8 cellular contexts compared by ENCODE assay signal in the genomic region with DNA sequence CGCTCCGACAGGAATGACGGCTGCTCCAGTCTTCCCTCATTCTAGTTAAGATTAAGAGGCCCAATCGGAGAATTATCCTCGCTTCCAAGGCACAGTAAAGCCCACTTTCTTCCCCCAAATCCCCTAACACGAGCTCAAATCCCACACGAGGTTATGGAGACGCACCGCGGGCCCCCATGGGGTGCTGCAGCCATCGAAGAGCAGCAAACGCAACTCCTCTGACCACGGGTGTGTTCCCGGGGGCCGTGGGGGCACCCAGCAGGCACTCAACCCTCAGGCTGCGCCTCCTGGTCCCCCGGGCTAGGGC. TPM values are rescaled to one million over a fixed set of nuclear protein-coding genes. Genes with fewer than 3 reads are reported as not detected.
DNase-seq lines count a peak whose midpoint lies in the region; ATAC-seq, FAIRE-seq and TF ChIP-seq lines count a peak whose summit lies in the region.

No MANE protein-coding gene starts in this region.

- ATAC-seq in A549 = peak in 1 of 2 experiments; percentile 34; a peak in 3 of 6 replicates
- ATAC-seq in GM21717 (IDR thresholded peaks at IDR 0.05; ENCODE audit: unreplicated experiment) = peak; percentile 18
- ATAC-seq in pancreas = peak in 2 of 4 donors; percentile 7 to 20

- H4K20me1 ChIP-seq in OCI-LY3 (ENCODE audit: insufficient read depth, low read length) = no peaks in the 10 kb centered on the region

- DNase-seq in A549 (ENCODE audit: low read depth in 1 of 2, low spot score in 1 of 2) = peak in 1 of 2 experiments; percentile 32
- no peak for DNase-seq in epithelial cell of prostate (ENCODE audit: low read depth, low spot score)
- no peak for DNase-seq in pancreas
- no peak for DNase-seq in NOMO-1 treated with DMSO at 0.1 percent for 48 hours (lab: John Stamatoyannopoulos, UW; ENCODE audit: unreplicated experiment)
- DNase-seq in middle frontal gyrus (ENCODE audit: extremely low spot score, low spot score) = no peak
- DNase-seq in activated CD8-positive, alpha-beta memory T cell treated with anti-CD3 and anti-CD28 coated beads for 24 hours = no peak

- no peak for TF ChIP-seq POLR2A in A549 (IDR thresholded peaks at IDR 0.05; ENCODE audit: low read length)

- H3K27me3 ChIP-seq in OCI-LY3 (ENCODE audit: low read depth, low read length) (no peaks in the 10 kb centered on the region), pancreas (no peaks in the 10 kb centered on the region)

- TF ChIP-seq RAD21 in A549 (conservative IDR thresholded peaks at IDR 0.05 in 1 of 2, IDR thresholded peaks at IDR 0.05 in 1 of 2) = no peak

- CTCF ChIA-PET in A549 (lab: Yijun Ruan, JAX) = interaction anchor here (1.7 to 3.9 kb wide), 2 partner anchors 8 to 75 kb away, joined by 4 to 29 read pairs; no protein-coding TSS in a partner anchor

- H3K36me3 ChIP-seq in OCI-LY3 (replicated peaks; ENCODE audit: low read depth, low read length) (peaks cover 3% of the 10 kb centered on the region), pancreas (peaks cover 0 to 11% (median 8%) of the 10 kb centered on the region in 3 donors)

- H3K4me1 ChIP-seq in A549 (peaks cover 11% of the 10 kb centered on the region; the same call in 2 of the 3 replicates), OCI-LY3 (ENCODE audit: low read length) (peaks cover 10% of the 10 kb centered on the region; the same call in 1 of the 2 replicates), pancreas (peaks cover 0 to 8% (median 5%) of the 10 kb centered on the region in 3 donors)

- H3K79me2 ChIP-seq in OCI-LY3 (ENCODE audit: low read length) = peaks cover 24% of the 10 kb centered on the region

- TF ChIP-seq CTCF in A549 (IDR thresholded peaks at IDR 0.05) (no peak), OCI-LY3 (IDR thresholded peaks at IDR 0.05; ENCODE audit: low read depth, low read length) (no peak), pancreas (IDR thresholded peaks at IDR 0.05) (no peak)

- no peak for FAIRE-seq in A549 (lab: Jason Lieb, UNC)
- FAIRE-seq in pancreas (lab: Jason Lieb, UNC) = no peak

- H3K27ac ChIP-seq in A549 = peak overlapping the region; percentile 84 to 93
- no peak overlapping the region for H3K27ac ChIP-seq in OCI-LY3 (ENCODE audit: low read length)
- peak overlapping the region; percentile 13 for H3K27ac ChIP-seq in epithelial cell of prostate
- peak overlapping the region in 1 of 4 donors; percentile 16 for H3K27ac ChIP-seq in pancreas

- peak overlapping the region; percentile 82 for H3K9ac ChIP-seq in OCI-LY3 (ENCODE audit: low read length)

- H2AFZ ChIP-seq in OCI-LY3 (ENCODE audit: low read depth, low read length) = no peak overlapping the region

- intact Hi-C loops in pancreas (cut with DNase I) = no loop called here

- POLR2A ChIA-PET in A549 (lab: Yijun Ruan, JAX) = no interaction called here

- 9% methylated on average over 12 of the region's 17 CpGs for WGBS in A549 (ENCODE audit: missing lambda C conversion rate)
- 0 to 1% methylated on average over 17 of the region's 17 CpGs for WGBS in pancreas, 2 donors

- H3K4me3 ChIP-seq in A549 (peak overlapping the region; percentile 97), OCI-LY3 (ENCODE audit: low read length) (peak overlapping the region; percentile 99), pancreas (peak overlapping the region; percentile 96 to 100 (median 99))

- H3K4me2 ChIP-seq in A549 (peak overlapping the region; percentile 88), OCI-LY3 (ENCODE audit: low read length) (peak overlapping the region; percentile 93)

- H3K9me3 ChIP-seq in A549 = no peaks in the 10 kb centered on the region
- H3K9me3 ChIP-seq in OCI-LY3 (ENCODE audit: insufficient read depth, low read length) = no peaks in the 10 kb centered on the region
- H3K9me3 ChIP-seq in pancreas = no peaks in the 10 kb centered on the region

- TF ChIP-seq EP300 in A549 (IDR thresholded peaks at IDR 0.05) = no peak

TF ChIP-seq in A549, 52 proteins besides CTCF, POLR2A, EP300 and RAD21:
- TF ChIP-seq MAZ (IDR thresholded peaks at IDR 0.05; ENCODE audit: borderline replicate concordance, low read depth, low read length) = no peak
- TF ChIP-seq ZC3H11A (IDR thresholded peaks at IDR 0.05) = no peak
- no peak for TF ChIP-seq NFE2L2 (conservative IDR thresholded peaks at IDR 0.05; ENCODE audit: low read length)
- no peak for TF ChIP-seq ESRRA (IDR thresholded peaks at IDR 0.05; ENCODE audit: borderline replicate concordance, low read length)
- no peak for TF ChIP-seq ELK1 (IDR thresholded peaks at IDR 0.05; ENCODE audit: low read depth, low read length)
- TF ChIP-seq, protein P1, sequence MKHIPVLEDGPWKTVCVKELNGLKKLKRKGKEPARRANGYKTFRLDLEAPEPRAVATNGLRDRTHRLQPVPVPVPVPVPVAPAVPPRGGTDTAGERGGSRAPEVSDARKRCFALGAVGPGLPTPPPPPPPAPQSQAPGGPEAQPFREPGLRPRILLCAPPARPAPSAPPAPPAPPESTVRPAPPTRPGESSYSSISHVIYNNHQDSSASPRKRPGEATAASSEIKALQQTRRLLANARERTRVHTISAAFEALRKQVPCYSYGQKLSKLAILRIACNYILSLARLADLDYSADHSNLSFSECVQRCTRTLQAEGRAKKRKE (CRISPR knock-in tag; IDR thresholded peaks at IDR 0.05; ENCODE audit: low read depth) = no peak
TF ChIP-seq in A549: peak in this region for 0.

RNA-seq across cellular contexts. Expression of gene COPS9, which starts 0.4 kb away (rescaled TPM):
- polyA plus RNA-seq in A549 (2011; rRNA removed) (233 and 321 TPM in 2 replicates), A549 (2017; fragmentation: RNase III; extraction: RNeasy Plus Mini Kit Qiagen cat#74134 plus additional on column Dnase treatment) (356 to 380 TPM (median 358 TPM) in 3 replicates), pancreas (100 to 1,000 TPM; 199 to 210 TPM)
- polyA plus RNA-seq in A549 (2012; cell fraction: cytosol; rRNA removed) = 628 and 635 TPM in 2 replicates
- 196 and 213 TPM in 2 replicates for polyA plus RNA-seq in A549 (2012; cell fraction: nucleus; rRNA removed)
- 9.5 and 13.9 TPM in 2 replicates for polyA minus RNA-seq in A549 (2011; rRNA and poly(A)+ RNA removed)
- total RNA-seq in pancreas = 10 to 100 TPM; 52.8 to 64.3 (median 56.1) TPM

RNA-seq across cellular contexts. Expression of gene OTOS, which starts 4.8 kb away (rescaled TPM):
- not detected in 2 replicates for polyA plus RNA-seq in A549 (2011; rRNA removed)
- not detected in 2 replicates for polyA plus RNA-seq in A549 (2012; cell fraction: cytosol; rRNA removed)
- not detected in 2 replicates for polyA plus RNA-seq in A549 (2012; cell fraction: nucleus; rRNA removed)
- polyA plus RNA-seq in A549 (2017; fragmentation: RNase III; extraction: RNeasy Plus Mini Kit Qiagen cat#74134 plus additional on column Dnase treatment) = not detected in 3 replicates
- polyA minus RNA-seq in A549 (2011; rRNA and poly(A)+ RNA removed) = not detected in 2 replicates
- total RNA-seq in pancreas = not detected
- polyA plus RNA-seq in pancreas = not detected
